Comparison of ENCODE assay signal across 27 cellular contexts in genomic region chr10:123526356-123527079, GRCh38.
DNase-seq lines count a peak whose midpoint lies in the region; ATAC-seq and TF ChIP-seq lines count a peak whose summit lies in the region.
"Had no signal": no experiment of that assay in that cellular context is flagged by ENCODE, and none has a peak within 500 bp of the region (broad histone marks: within the 10 kb centered on the region; RNA-seq: fewer than 3 reads in every experiment).

No MANE protein-coding gene starts in this region.

- ATAC-seq in stimulated activated naive B cell treated with anti-CD40 and anti-IgM and Interleukin-4, amounts not matched to agents 10 μg/mL and 1 μg/mL and 100 μg/mL, for 72 hours (replicated peaks), result peak; percentile 68 to 77
- ATAC-seq: activated CD4-positive, alpha-beta T cell treated with anti-CD3 and anti-CD28 coated beads for 36 hours; T-helper 17 cell had no signal

- no peaks in the 10 kb centered on the region for H3K9me3 Mint-ChIP-seq in stimulated activated naive B cell treated with anti-CD40 and anti-IgM and Interleukin-4, amounts not matched to agents 10 μg/mL and 1 μg/mL and 100 μg/mL, for 72 hours
- H3K9me3 Mint-ChIP-seq in T-helper 2 cell treated with Interferon-gamma antibody and Interleukin-4, amounts not matched to agents 5 μg/mL and 100 μg/mL, for 36 hours, result no peaks in the 10 kb centered on the region
- H3K9me3 Mint-ChIP-seq: activated naive CD8-positive, alpha-beta T cell treated with anti-CD3 and anti-CD28 coated beads for 36 hours; immature natural killer cell; memory B cell; stimulated activated naive CD8-positive, alpha-beta T cell treated with anti-CD3 and anti-CD28 coated beads, Interleukin-15, Interleukin-2, amounts not matched to agents 100 ng/mL and 50 ng/mL, for 24 hours had no signal

- H3K4me1 Mint-ChIP-seq in stimulated activated naive B cell treated with anti-CD40 and anti-IgM and Interleukin-4, amounts not matched to agents 10 μg/mL and 1 μg/mL and 100 μg/mL, for 72 hours, result peaks cover 12 to 23% of the 10 kb centered on the region in 2 donors
- no peaks in the 10 kb centered on the region for H3K4me1 Mint-ChIP-seq in T-helper 2 cell treated with Interferon-gamma antibody and Interleukin-4, amounts not matched to agents 5 μg/mL and 100 μg/mL, for 36 hours (ENCODE audit: low read depth)
- H3K4me1 Mint-ChIP-seq: activated CD4-positive, alpha-beta T cell treated with anti-CD3 and anti-CD28 coated beads for 36 hours; activated naive CD8-positive, alpha-beta T cell treated with anti-CD3 and anti-CD28 coated beads for 36 hours; immature natural killer cell; T-helper 17 cell had no signal

- no peak for TF ChIP-seq CTCF in GM13976 (IDR thresholded peaks at IDR 0.05; ENCODE audit: borderline replicate concordance, control extremely low read depth, extremely low read depth, insufficient read depth, missing control alignments)
- TF ChIP-seq CTCF in NB4 (IDR thresholded peaks at IDR 0.05; ENCODE audit: low read depth, low read length), result no peak
- TF ChIP-seq CTCF in coronary artery (IDR thresholded peaks at IDR 0.05), result no peak

- peak overlapping the region in 1 of 2 donors; percentile 30 for H3K4me3 Mint-ChIP-seq in stimulated activated naive B cell treated with anti-CD40 and anti-IgM and Interleukin-4, amounts not matched to agents 10 μg/mL and 1 μg/mL and 100 μg/mL, for 72 hours
- H3K4me3 Mint-ChIP-seq in T-helper 2 cell treated with Interferon-gamma antibody and Interleukin-4, amounts not matched to agents 5 μg/mL and 100 μg/mL, for 36 hours, result no peak overlapping the region
- H3K4me3 Mint-ChIP-seq: activated CD4-positive, alpha-beta T cell treated with anti-CD3 and anti-CD28 coated beads for 36 hours; activated naive CD8-positive, alpha-beta T cell treated with anti-CD3 and anti-CD28 coated beads for 36 hours; immature natural killer cell; memory B cell; stimulated activated naive CD8-positive, alpha-beta T cell treated with anti-CD3 and anti-CD28 coated beads, Interleukin-15, Interleukin-2, amounts not matched to agents 100 ng/mL and 50 ng/mL, for 24 hours; T-helper 17 cell had no signal

- no peaks in the 10 kb centered on the region for H3K27me3 Mint-ChIP-seq in stimulated activated naive B cell treated with anti-CD40 and anti-IgM and Interleukin-4, amounts not matched to agents 10 μg/mL and 1 μg/mL and 100 μg/mL, for 72 hours
- H3K27me3 Mint-ChIP-seq in T-helper 2 cell treated with Interferon-gamma antibody and Interleukin-4, amounts not matched to agents 5 μg/mL and 100 μg/mL, for 36 hours (ENCODE audit: low read depth), result no peaks in the 10 kb centered on the region

- peak overlapping the region; percentile 26 for H3K27ac Mint-ChIP-seq in stimulated activated naive B cell treated with anti-CD40 and anti-IgM and Interleukin-4, amounts not matched to agents 10 μg/mL and 1 μg/mL and 100 μg/mL, for 72 hours
- H3K27ac Mint-ChIP-seq in T-helper 2 cell treated with Interferon-gamma antibody and Interleukin-4, amounts not matched to agents 5 μg/mL and 100 μg/mL, for 36 hours, result no peak overlapping the region
- H3K27ac Mint-ChIP-seq: activated CD4-positive, alpha-beta T cell treated with anti-CD3 and anti-CD28 coated beads for 36 hours; activated naive CD8-positive, alpha-beta T cell treated with anti-CD3 and anti-CD28 coated beads for 36 hours; immature natural killer cell; memory B cell; stimulated activated naive CD8-positive, alpha-beta T cell treated with anti-CD3 and anti-CD28 coated beads, Interleukin-15, Interleukin-2, amounts not matched to agents 100 ng/mL and 50 ng/mL, for 24 hours; T-helper 17 cell had no signal

- TF ChIP-seq POLR2A in NB4 (IDR thresholded peaks at IDR 0.05; ENCODE audit: extremely low read depth, insufficient read length), result no peak

- in situ Hi-C loops in GM13976 (cut with MboI; ENCODE audit: low sequenced_read_pairs, unreplicated experiment), result no loop called here

- H3K27ac ChIP-seq in coronary artery, result no peak overlapping the region
- H3K27ac ChIP-seq: breast epithelium, parathyroid adenoma, testis, uterus had no signal

- H3K4me3 ChIP-seq in NB4 (ENCODE audit: low read depth, low read length) (no peak overlapping the region), coronary artery (no peak overlapping the region)
- H3K4me3 ChIP-seq: breast epithelium, HAP-1, testis, uterus had no signal

- peak; percentile 6 for DNase-seq in GM13976 (ENCODE audit: low spot score)
- DNase-seq in NB4 (ENCODE audit: low read depth), result peak; percentile 57
- peak; percentile 68 for DNase-seq in coronary artery (ENCODE audit: low spot score)
- no peak for DNase-seq in stimulated activated naive B cell treated with anti-CD40 and anti-IgM and Interleukin-4, amounts not matched to agents 10 μg/mL and 1 μg/mL and 100 μg/mL, for 72 hours
- no peak for DNase-seq in T-helper 2 cell treated with Interferon-gamma antibody and Interleukin-4, amounts not matched to agents 5 μg/mL and 100 μg/mL, for 36 hours (ENCODE audit: low spot score)
- no peak for DNase-seq in OCI-M1 (lab: John Stamatoyannopoulos, UW)
- DNase-seq in mesenteric fat pad (ENCODE audit: low spot score), result no peak
- DNase-seq: activated CD4-positive, alpha-beta T cell treated with anti-CD3 and anti-CD28 coated beads for 36 hours; activated gamma-delta T cell; activated naive CD8-positive, alpha-beta T cell treated with anti-CD3 and anti-CD28 coated beads for 36 hours; anterior cingulate cortex; C1 segment of cervical spinal cord; hippocampal formation; immature natural killer cell; Karpas-422; NCI-H446 treated with DMSO at 0.1 percent for 48 hours; NCI-H774; SK-N-SH; small intestine; T-helper 17 cell; testis; uterus had no signal

- no peaks in the 10 kb centered on the region for H3K36me3 Mint-ChIP-seq in stimulated activated naive B cell treated with anti-CD40 and anti-IgM and Interleukin-4, amounts not matched to agents 10 μg/mL and 1 μg/mL and 100 μg/mL, for 72 hours
- no peaks in the 10 kb centered on the region for H3K36me3 Mint-ChIP-seq in T-helper 2 cell treated with Interferon-gamma antibody and Interleukin-4, amounts not matched to agents 5 μg/mL and 100 μg/mL, for 36 hours (ENCODE audit: low read depth)
- H3K36me3 Mint-ChIP-seq: activated naive CD8-positive, alpha-beta T cell treated with anti-CD3 and anti-CD28 coated beads for 36 hours; immature natural killer cell; memory B cell had no signal

Comparison
In these comparisons a context has a peak if more than half of its experiments do, and no peak if none do; other contexts are left out.
1. DNase-seq: peak in GM13976 (single experiment), NB4 (single experiment) and coronary artery (single experiment); none in stimulated activated naive B cell treated with anti-CD40 and anti-IgM and Interleukin-4, amounts not matched to agents 10 μg/mL and 1 μg/mL and 100 μg/mL, for 72 hours (single experiment), T-helper 2 cell treated with Interferon-gamma antibody and Interleukin-4, amounts not matched to agents 5 μg/mL and 100 μg/mL, for 36 hours (single experiment), OCI-M1 (single experiment) and mesenteric fat pad (single experiment).